In genomic region chr1:44801491-44802305, GRCh38 we compare ENCODE assay signal across 7 cellular contexts. TPM values are rescaled to one million over a fixed set of nuclear protein-coding genes. Genes with fewer than 3 reads are reported as not detected.
DNase-seq lines count a peak whose midpoint lies in the region; ATAC-seq lines count a peak whose summit lies in the region.

No MANE protein-coding gene starts in this region.

- no peaks in the 10 kb centered on the region for H3K27me3 ChIP-seq in MG63

- POLR2A ChIA-PET in activated naive CD8-positive, alpha-beta T cell treated with anti-CD3 and anti-CD28 coated beads, Interleukin-2, amount 10 ng/mL, durations not matched to agents 7 days and 5 days (lab: Charles Lee) = interaction anchor here (0.7 to 10.1 kb wide), 12 partner anchors 10 to 720 kb away, joined by 3 to 360 read pairs (median 20); partner anchors contain the start of genes ARMH1, BTBD19, HECTD3 and PRDX1

- peaks cover 28% of the 10 kb centered on the region for H3K4me1 Mint-ChIP-seq in activated naive CD8-positive, alpha-beta T cell treated with anti-CD3 and anti-CD28 coated beads, Interleukin-2, amount 10 ng/mL, durations not matched to agents 7 days and 5 days

- H3K27ac Mint-ChIP-seq in activated naive CD8-positive, alpha-beta T cell treated with anti-CD3 and anti-CD28 coated beads, Interleukin-2, amount 10 ng/mL, durations not matched to agents 7 days and 5 days = peak overlapping the region; percentile 97

- ATAC-seq in activated naive CD8-positive, alpha-beta T cell treated with anti-CD3 and anti-CD28 coated beads, Interleukin-2, amount 10 ng/mL, durations not matched to agents 7 days and 5 days (ENCODE audit: low read depth) = no peak
- peak; percentile 7 for ATAC-seq in stimulated activated naive CD8-positive, alpha-beta T cell treated with anti-CD3 and anti-CD28 coated beads, Interleukin-15, Interleukin-2, amounts not matched to agents 100 U/mL and 50 U/mL, for 24 hours
- no peak for ATAC-seq in HG03520 (IDR thresholded peaks at IDR 0.05; ENCODE audit: unreplicated experiment)
- ATAC-seq in GM19035 (IDR thresholded peaks at IDR 0.05; ENCODE audit: unreplicated experiment) = no peak

- H3K36me3 Mint-ChIP-seq in activated naive CD8-positive, alpha-beta T cell treated with anti-CD3 and anti-CD28 coated beads, Interleukin-2, amount 10 ng/mL, durations not matched to agents 7 days and 5 days = peaks cover 22% of the 10 kb centered on the region

- H3K4me3 ChIP-seq in MG63 = peak overlapping the region; percentile 62

- no peak for DNase-seq in MG63
- DNase-seq in activated naive CD8-positive, alpha-beta T cell treated with anti-CD3 and anti-CD28 coated beads, Interleukin-2, amount 10 ng/mL, durations not matched to agents 7 days and 5 days = peak; percentile 42
- peak; percentile 41 for DNase-seq in kidney tubule cell (ENCODE audit: low spot score)
- peak; percentile 39 for DNase-seq in stimulated activated naive CD8-positive, alpha-beta T cell treated with anti-CD3 and anti-CD28 coated beads, Interleukin-15, Interleukin-2, amounts not matched to agents 100 U/mL and 50 U/mL, for 24 hours
- DNase-seq in NCI-H2107 (lab: John Stamatoyannopoulos, UW) = no peak

- H3K4me3 Mint-ChIP-seq in activated naive CD8-positive, alpha-beta T cell treated with anti-CD3 and anti-CD28 coated beads, Interleukin-2, amount 10 ng/mL, durations not matched to agents 7 days and 5 days = peak overlapping the region; percentile 92

- H3K36me3 ChIP-seq in MG63 = peaks cover 32% of the 10 kb centered on the region

- H3K9me3 ChIP-seq in MG63 = no peaks in the 10 kb centered on the region

- no peaks in the 10 kb centered on the region for H3K9me3 Mint-ChIP-seq in activated naive CD8-positive, alpha-beta T cell treated with anti-CD3 and anti-CD28 coated beads, Interleukin-2, amount 10 ng/mL, durations not matched to agents 7 days and 5 days

- no peaks in the 10 kb centered on the region for H3K27me3 Mint-ChIP-seq in activated naive CD8-positive, alpha-beta T cell treated with anti-CD3 and anti-CD28 coated beads, Interleukin-2, amount 10 ng/mL, durations not matched to agents 7 days and 5 days

RNA-seq across cellular contexts. Expression of gene PLK3, which starts 1.5 kb away (rescaled TPM):
- 5.3 and 5.9 TPM in 2 replicates for total RNA-seq in MG63 (2014; rRNA removed; shearing (Covaris generic); ENCODE audit: low replicate concordance)
- total RNA-seq in activated naive CD8-positive, alpha-beta T cell treated with anti-CD3 and anti-CD28 coated beads, Interleukin-2, amount 10 ng/mL, durations not matched to agents 7 days and 5 days = 10 to 100 TPM; 68.8 to 70.7 TPM

RNA-seq across cellular contexts. Expression of gene DYNLT4, which starts 5.5 kb away (rescaled TPM):
- total RNA-seq in MG63 (2014; rRNA removed; shearing (Covaris generic); ENCODE audit: low replicate concordance) = not detected in 2 replicates
- total RNA-seq in activated naive CD8-positive, alpha-beta T cell treated with anti-CD3 and anti-CD28 coated beads, Interleukin-2, amount 10 ng/mL, durations not matched to agents 7 days and 5 days = under 1 TPM; 0.43 to 0.97 TPM

RNA-seq across cellular contexts. Expression of gene BTBD19, which starts 6.6 kb away (rescaled TPM):
- 1.0 and 1.2 TPM in 2 replicates for total RNA-seq in MG63 (2014; rRNA removed; shearing (Covaris generic); ENCODE audit: low replicate concordance)
- 1 to 10 TPM; 5.2 to 5.6 TPM for total RNA-seq in activated naive CD8-positive, alpha-beta T cell treated with anti-CD3 and anti-CD28 coated beads, Interleukin-2, amount 10 ng/mL, durations not matched to agents 7 days and 5 days

RNA-seq across cellular contexts. Expression of gene BEST4, which starts 13.7 kb away (rescaled TPM):
- not detected in 2 replicates for total RNA-seq in MG63 (2014; rRNA removed; shearing (Covaris generic); ENCODE audit: low replicate concordance)
- 1 to 10 TPM; 1.3 to 1.6 TPM for total RNA-seq in activated naive CD8-positive, alpha-beta T cell treated with anti-CD3 and anti-CD28 coated beads, Interleukin-2, amount 10 ng/mL, durations not matched to agents 7 days and 5 days

RNA-seq across cellular contexts. Expression of gene RPS8, which starts 26.4 kb away (rescaled TPM):
- total RNA-seq in MG63 (2014; rRNA removed; shearing (Covaris generic); ENCODE audit: low replicate concordance) = 2,690 and 3,127 TPM in 2 replicates
- total RNA-seq in activated naive CD8-positive, alpha-beta T cell treated with anti-CD3 and anti-CD28 coated beads, Interleukin-2, amount 10 ng/mL, durations not matched to agents 7 days and 5 days = 1,000 to 10,000 TPM; 1,522 to 1,548 TPM

Comparison
In these comparisons a context has a peak if more than half of its experiments do, and no peak if none do; other contexts are left out.
1. DNase-seq: peak in activated naive CD8-positive, alpha-beta T cell treated with anti-CD3 and anti-CD28 coated beads, Interleukin-2, amount 10 ng/mL, durations not matched to agents 7 days and 5 days (single experiment), kidney tubule cell (single experiment) and stimulated activated naive CD8-positive, alpha-beta T cell treated with anti-CD3 and anti-CD28 coated beads, Interleukin-15, Interleukin-2, amounts not matched to agents 100 U/mL and 50 U/mL, for 24 hours (single experiment); none in MG63 (single experiment) and NCI-H2107 (single experiment).
2. RNA of gene PLK3, which starts 1.5 kb away (total RNA-seq): 68.8 to 70.7 TPM in activated naive CD8-positive, alpha-beta T cell treated with anti-CD3 and anti-CD28 coated beads, Interleukin-2, amount 10 ng/mL, durations not matched to agents 7 days and 5 days; 5.3 to 5.9 TPM in MG63; every median in the first group is over 10 times any median in the second.